1 cellular context compared by ENCODE assay signal in the genomic region with DNA sequence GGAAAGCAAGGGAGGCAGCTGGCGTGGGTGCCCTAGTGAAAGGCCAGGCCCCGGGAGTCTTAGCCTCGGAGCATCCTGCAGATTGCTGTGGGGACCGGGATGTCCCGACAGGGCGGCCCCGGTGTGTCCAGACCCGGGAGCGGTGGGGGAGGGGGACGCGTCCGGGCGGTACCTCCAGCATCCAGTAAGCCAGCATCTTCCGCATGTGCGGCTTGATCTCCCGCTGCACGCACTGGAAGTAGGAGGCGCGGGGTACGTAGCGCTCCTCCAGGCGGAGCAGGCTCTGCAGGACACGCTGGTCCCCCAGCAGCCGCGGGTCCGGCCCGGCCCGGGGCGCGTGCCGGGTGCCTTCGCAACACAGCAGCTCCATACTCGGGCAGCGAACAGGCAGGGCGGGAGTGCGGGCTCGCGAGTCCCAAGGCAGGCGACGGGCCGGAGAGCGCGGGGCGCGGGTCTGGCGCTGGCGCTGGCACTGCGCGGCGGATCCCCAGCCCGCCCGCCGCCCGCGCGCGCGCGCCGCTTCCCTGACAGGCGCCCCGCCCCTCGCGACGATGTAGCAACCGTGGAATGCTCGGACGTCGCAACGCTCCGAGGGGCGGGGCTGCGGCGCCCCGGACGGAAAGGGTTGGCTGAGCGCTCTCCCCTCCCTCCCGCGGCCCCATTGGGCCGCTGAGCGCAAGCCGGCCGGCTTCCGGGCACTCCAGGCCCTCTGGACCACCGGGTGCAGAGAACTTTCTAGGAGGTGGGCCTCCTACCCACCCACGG.
TF ChIP-seq lines count a peak whose summit lies in the region.

A gene (minus strand): TSS at position 529 of the 765 bp plus-strand sequence. CDS start 159 bp downstream, at position 370.

TF ChIP-seq in HepG2, 621 proteins besides CTCF, POLR2A, EP300 and RAD21 (continued from another document):
- TF ChIP-seq, protein P1, sequence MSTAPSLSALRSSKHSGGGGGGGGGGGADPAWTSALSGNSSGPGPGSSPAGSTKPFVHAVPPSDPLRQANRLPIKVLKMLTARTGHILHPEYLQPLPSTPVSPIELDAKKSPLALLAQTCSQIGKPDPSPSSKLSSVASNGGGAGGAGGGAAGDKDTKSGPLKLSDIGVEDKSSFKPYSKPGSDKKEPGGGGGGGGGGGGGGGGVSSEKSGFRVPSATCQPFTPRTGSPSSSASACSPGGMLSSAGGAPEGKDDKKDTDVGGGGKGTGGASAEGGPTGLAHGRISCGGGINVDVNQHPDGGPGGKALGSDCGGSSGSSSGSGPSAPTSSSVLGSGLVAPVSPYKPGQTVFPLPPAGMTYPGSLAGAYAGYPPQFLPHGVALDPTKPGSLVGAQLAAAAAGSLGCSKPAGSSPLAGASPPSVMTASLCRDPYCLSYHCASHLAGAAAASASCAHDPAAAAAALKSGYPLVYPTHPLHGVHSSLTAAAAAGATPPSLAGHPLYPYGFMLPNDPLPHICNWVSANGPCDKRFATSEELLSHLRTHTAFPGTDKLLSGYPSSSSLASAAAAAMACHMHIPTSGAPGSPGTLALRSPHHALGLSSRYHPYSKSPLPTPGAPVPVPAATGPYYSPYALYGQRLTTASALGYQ (CRISPR knock-in tag; IDR thresholded peaks at IDR 0.05): no peak
- TF ChIP-seq, protein P2, sequence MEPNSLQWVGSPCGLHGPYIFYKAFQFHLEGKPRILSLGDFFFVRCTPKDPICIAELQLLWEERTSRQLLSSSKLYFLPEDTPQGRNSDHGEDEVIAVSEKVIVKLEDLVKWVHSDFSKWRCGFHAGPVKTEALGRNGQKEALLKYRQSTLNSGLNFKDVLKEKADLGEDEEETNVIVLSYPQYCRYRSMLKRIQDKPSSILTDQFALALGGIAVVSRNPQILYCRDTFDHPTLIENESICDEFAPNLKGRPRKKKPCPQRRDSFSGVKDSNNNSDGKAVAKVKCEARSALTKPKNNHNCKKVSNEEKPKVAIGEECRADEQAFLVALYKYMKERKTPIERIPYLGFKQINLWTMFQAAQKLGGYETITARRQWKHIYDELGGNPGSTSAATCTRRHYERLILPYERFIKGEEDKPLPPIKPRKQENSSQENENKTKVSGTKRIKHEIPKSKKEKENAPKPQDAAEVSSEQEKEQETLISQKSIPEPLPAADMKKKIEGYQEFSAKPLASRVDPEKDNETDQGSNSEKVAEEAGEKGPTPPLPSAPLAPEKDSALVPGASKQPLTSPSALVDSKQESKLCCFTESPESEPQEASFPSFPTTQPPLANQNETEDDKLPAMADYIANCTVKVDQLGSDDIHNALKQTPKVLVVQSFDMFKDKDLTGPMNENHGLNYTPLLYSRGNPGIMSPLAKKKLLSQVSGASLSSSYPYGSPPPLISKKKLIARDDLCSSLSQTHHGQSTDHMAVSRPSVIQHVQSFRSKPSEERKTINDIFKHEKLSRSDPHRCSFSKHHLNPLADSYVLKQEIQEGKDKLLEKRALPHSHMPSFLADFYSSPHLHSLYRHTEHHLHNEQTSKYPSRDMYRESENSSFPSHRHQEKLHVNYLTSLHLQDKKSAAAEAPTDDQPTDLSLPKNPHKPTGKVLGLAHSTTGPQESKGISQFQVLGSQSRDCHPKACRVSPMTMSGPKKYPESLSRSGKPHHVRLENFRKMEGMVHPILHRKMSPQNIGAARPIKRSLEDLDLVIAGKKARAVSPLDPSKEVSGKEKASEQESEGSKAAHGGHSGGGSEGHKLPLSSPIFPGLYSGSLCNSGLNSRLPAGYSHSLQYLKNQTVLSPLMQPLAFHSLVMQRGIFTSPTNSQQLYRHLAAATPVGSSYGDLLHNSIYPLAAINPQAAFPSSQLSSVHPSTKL (CRISPR knock-in tag; IDR thresholded peaks at IDR 0.05): no peak
- TF ChIP-seq ZBTB1 (CRISPR knock-in tag; IDR thresholded peaks at IDR 0.05; ENCODE audit: borderline replicate concordance) (no peak), ZBTB38 (CRISPR knock-in tag; IDR thresholded peaks at IDR 0.05) (0 out of 2 replicates have a peak, but pooled peaks have one; percentile 27), ZKSCAN1 (IDR thresholded peaks at IDR 0.05; ENCODE audit: low read length) (no peak), ZFP36L1 (CRISPR knock-in tag; IDR thresholded peaks at IDR 0.05) (no peak), RXRB (CRISPR knock-in tag; IDR thresholded peaks at IDR 0.05; ENCODE audit: borderline replicate concordance) (no peak), ZNF644 (CRISPR knock-in tag; IDR thresholded peaks at IDR 0.05; ENCODE audit: low read depth) (no peak), HNRNPH1 (optimal IDR thresholded peaks at IDR 0.05; ENCODE audit: low read depth, low read length) (no peak)
- TF ChIP-seq, protein P3, sequence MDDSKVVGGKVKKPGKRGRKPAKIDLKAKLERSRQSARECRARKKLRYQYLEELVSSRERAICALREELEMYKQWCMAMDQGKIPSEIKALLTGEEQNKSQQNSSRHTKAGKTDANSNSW (CRISPR knock-in tag; IDR thresholded peaks at IDR 0.05; ENCODE audit: borderline replicate concordance): peak; percentile 36; the same call in 1 of the 2 replicates
- TF ChIP-seq, protein P4, sequence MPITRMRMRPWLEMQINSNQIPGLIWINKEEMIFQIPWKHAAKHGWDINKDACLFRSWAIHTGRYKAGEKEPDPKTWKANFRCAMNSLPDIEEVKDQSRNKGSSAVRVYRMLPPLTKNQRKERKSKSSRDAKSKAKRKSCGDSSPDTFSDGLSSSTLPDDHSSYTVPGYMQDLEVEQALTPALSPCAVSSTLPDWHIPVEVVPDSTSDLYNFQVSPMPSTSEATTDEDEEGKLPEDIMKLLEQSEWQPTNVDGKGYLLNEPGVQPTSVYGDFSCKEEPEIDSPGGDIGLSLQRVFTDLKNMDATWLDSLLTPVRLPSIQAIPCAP (CRISPR knock-in tag; IDR thresholded peaks at IDR 0.05; ENCODE audit: low read depth): no peak
